Comparison of ENCODE assay signal across 12 cellular contexts in the genomic region with DNA sequence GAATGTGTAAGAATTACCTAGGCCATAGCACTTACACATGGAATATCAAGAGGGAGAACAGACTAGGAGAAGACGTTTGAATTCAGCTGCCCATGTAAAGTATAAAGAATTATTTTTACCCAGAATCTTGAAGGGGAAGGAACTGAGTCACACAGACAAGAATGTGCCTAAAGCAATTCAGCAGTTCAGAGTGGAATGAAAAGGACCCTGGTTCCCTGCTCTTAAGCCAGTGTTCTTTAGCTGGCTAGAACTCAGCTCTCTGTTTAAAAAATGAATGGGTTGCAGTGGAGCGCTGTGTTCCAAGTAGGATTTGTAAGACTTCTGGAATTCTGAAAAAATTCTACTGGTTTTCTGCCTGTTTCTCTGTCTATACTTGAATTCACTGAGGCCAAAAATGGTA.
DNase-seq lines count a peak whose midpoint lies in the region; ATAC-seq and TF ChIP-seq lines count a peak whose summit lies in the region.
"Had no signal": no experiment of that assay in that cellular context is flagged by ENCODE, and none has a peak within 500 bp of the region (broad histone marks: within the 10 kb centered on the region; RNA-seq: fewer than 3 reads in every experiment).

No MANE protein-coding gene starts in this region.

- ATAC-seq in heart left ventricle (peak in 3 of 4 donors; percentile 34 to 68 (median 58)), aorta (ENCODE audit: low FRiP score) (peak; percentile 84), mucosa of descending colon (no peak)

- TF ChIP-seq CTCF in heart left ventricle (IDR thresholded peaks at IDR 0.05) (no peak), right atrium auricular region (IDR thresholded peaks at IDR 0.05) (no peak), coronary artery (IDR thresholded peaks at IDR 0.05) (no peak), mucosa of descending colon (IDR thresholded peaks at IDR 0.05) (no peak)

- 59 to 77% (median 62%) methylated on average over 2 of the region's 2 CpGs for WGBS in heart left ventricle, 4 donors
- 0 to 9% methylated on average over 2 of the region's 2 CpGs for WGBS in aorta, 2 donors

- no peak overlapping the region for H3K4me3 ChIP-seq in heart left ventricle
- no peak overlapping the region for H3K4me3 ChIP-seq in right atrium auricular region
- no peak overlapping the region for H3K4me3 ChIP-seq in coronary artery
- H3K4me3 ChIP-seq in aorta (ENCODE audit: low read length in 2 of 2) = no peak overlapping the region
- H3K4me3 ChIP-seq in mucosa of descending colon = no peak overlapping the region

- H3K27ac ChIP-seq in heart left ventricle (peak overlapping the region in 5 of 12 donors; percentile 4 to 61 (median 37)), right atrium auricular region (peak overlapping the region in 1 of 2 donors; percentile 77), coronary artery (peak overlapping the region; percentile 58 to 86), aorta (ENCODE audit: low read depth in 1 of 2, low read length in 2 of 2) (peak overlapping the region in 1 of 2 donors; percentile 28)

- H3K9me3 ChIP-seq in heart left ventricle (no peaks in the 10 kb centered on the region), right atrium auricular region (no peaks in the 10 kb centered on the region), aorta (ENCODE audit: control insufficient read depth, low read length) (no peaks in the 10 kb centered on the region), mucosa of descending colon (no peaks in the 10 kb centered on the region)

- H3K4me1 ChIP-seq in heart left ventricle (peaks cover 0 to 60% (median 15%) of the 10 kb centered on the region in 12 donors), right atrium auricular region (peaks cover 0 to 23% of the 10 kb centered on the region in 2 donors), aorta (ENCODE audit: control insufficient read depth in 1 of 2, insufficient read depth in 2 of 2, low read length in 2 of 2) (peaks cover 3 to 4% of the 10 kb centered on the region in 2 donors), mucosa of descending colon (ENCODE audit: low read depth) (no peaks in the 10 kb centered on the region)

- no peak for TF ChIP-seq POLR2A in heart left ventricle (IDR thresholded peaks at IDR 0.05)

- intact Hi-C loops in heart left ventricle (cut with DNase I) (loop anchor here in 1 of 10 donors (10.0 kb wide), 1 partner anchor 849 kb away; a partner anchor contains a TSS), aorta (cut with DNase I) (no loop called here), mucosa of descending colon (cut with DNase I, micrococcal nuclease) (no loop called here)

- H3K27me3 ChIP-seq in heart left ventricle (no peaks in the 10 kb centered on the region), right atrium auricular region (no peaks in the 10 kb centered on the region), aorta (ENCODE audit: control insufficient read depth in 1 of 2, insufficient read depth in 2 of 2, low read length in 1 of 2) (no peaks in the 10 kb centered on the region)

- no peaks in the 10 kb centered on the region for H3K36me3 ChIP-seq in heart left ventricle
- H3K36me3 ChIP-seq in right atrium auricular region = no peaks in the 10 kb centered on the region
- H3K36me3 ChIP-seq in aorta (ENCODE audit: control insufficient read depth in 1 of 2, insufficient read depth in 2 of 2, low read length in 1 of 2) = no peaks in the 10 kb centered on the region
- H3K36me3 ChIP-seq in mucosa of descending colon (ENCODE audit: low read depth) = no peaks in the 10 kb centered on the region

- DNase-seq in heart left ventricle = no peak
- no peak for DNase-seq in right atrium auricular region (ENCODE audit: low spot score)
- no peak for DNase-seq in coronary artery (ENCODE audit: low spot score)
- DNase-seq in medulla oblongata (ENCODE audit: extremely low spot score) = peak; percentile 68
- DNase-seq in aorta = no peak
- DNase-seq in mucosa of descending colon = no peak
- DNase-seq in mesenteric fat pad (ENCODE audit: low spot score) = no peak
- DNase-seq in activated gamma-delta T cell treated with Interleukin-2 at 50 U/mL for 16 hours = no peak
- DNase-seq: activated naive CD4-positive, alpha-beta T cell; AML-193; NCI-H1694 treated with DMSO at 0.1 percent for 48 hours; T-helper 9 cell had no signal
